ENCODE assay signal across 8 cellular contexts in genomic region chr11:66728760-66729385, GRCh38. TPM values are rescaled to one million over a fixed set of nuclear protein-coding genes. Genes with fewer than 3 reads are reported as not detected.
DNase-seq lines count a peak whose midpoint lies in the region; ATAC-seq and TF ChIP-seq lines count a peak whose summit lies in the region.

TSS of gene SPTBN2 (minus strand) at chr11:66729216. CDS start at chr11:66721240, 7,976 bp downstream.

- DNase-seq in activated T-cell treated with anti-CD3 and anti-CD28 coated beads, Interleukin-2, amount 50 U/mL, for 4 hours: no peak
- no peak for DNase-seq in activated T-cell treated with anti-CD3 and anti-CD28 coated beads, Interleukin-2, amount 50 U/mL, for 1 hour
- no peak for DNase-seq in SK-MEL-5 (ENCODE audit: low read depth, low spot score)
- no peak for DNase-seq in fibroblast of mammary gland (ENCODE audit: low read depth)
- peak in 34 of 56 donors; percentile 16 to 81 (median 50) for DNase-seq in nucleus accumbens (lab: John Stamatoyannopoulos, UW)

- H3K27me3 Mint-ChIP-seq in activated T-cell treated with anti-CD3 and anti-CD28 coated beads, Interleukin-2, amount 50 U/mL, for 4 hours (ENCODE audit: low read depth): peaks cover 57% of the 10 kb centered on the region

- no peaks in the 10 kb centered on the region for H3K36me3 Mint-ChIP-seq in activated T-cell treated with anti-CD3 and anti-CD28 coated beads, Interleukin-2, amount 50 U/mL, for 4 hours (ENCODE audit: insufficient read depth)

- H3K4me1 Mint-ChIP-seq in activated T-cell treated with anti-CD3 and anti-CD28 coated beads, Interleukin-2, amount 50 U/mL, for 4 hours (ENCODE audit: low read depth): peaks cover 16% of the 10 kb centered on the region

- H3K4me3 Mint-ChIP-seq in activated T-cell treated with anti-CD3 and anti-CD28 coated beads, Interleukin-2, amount 50 U/mL, for 4 hours: peak within 1 kb of the TSS; percentile 83

- no peak for ATAC-seq in activated T-cell treated with anti-CD3 and anti-CD28 coated beads, Interleukin-2, amount 50 U/mL, for 4 hours
- no peak for ATAC-seq in GM18520 (IDR thresholded peaks at IDR 0.05; ENCODE audit: unreplicated experiment)
- ATAC-seq in GM18867 (IDR thresholded peaks at IDR 0.05; ENCODE audit: unreplicated experiment): no peak
- ATAC-seq in GM21390 (IDR thresholded peaks at IDR 0.05; ENCODE audit: unreplicated experiment): no peak

- TF ChIP-seq CTCF in fibroblast of mammary gland (conservative IDR thresholded peaks at IDR 0.05; ENCODE audit: control insufficient read depth, insufficient read depth, low read depth, low read length): no peak

- peak within 1 kb of the TSS; percentile 4 for H3K4me3 ChIP-seq in fibroblast of mammary gland (ENCODE audit: control insufficient read depth, low read depth, low read length)

- no peaks in the 10 kb centered on the region for H3K9me3 Mint-ChIP-seq in activated T-cell treated with anti-CD3 and anti-CD28 coated beads, Interleukin-2, amount 50 U/mL, for 4 hours

- in situ Hi-C loops in SK-MEL-5 (cut with HindIII; ENCODE audit: low pct_unique_long_range_greater_than_20kb, low sequenced_read_pairs): no loop called here

RNA-seq across cellular contexts. Expression of gene SPTBN2, which starts in this region (rescaled TPM):
- under 1 TPM; 0.81 to 0.92 (median 0.82) TPM for total RNA-seq in activated T-cell treated with anti-CD3 and anti-CD28 coated beads, Interleukin-2, amount 50 U/mL, for 4 hours
- 19.5 and 23.3 TPM in 2 replicates for total RNA-seq in SK-MEL-5 (2014; rRNA removed; shearing (Covaris generic))
- 20.7 and 29.3 TPM in 2 replicates for polyA plus RNA-seq in SK-MEL-5 (2015; cell fraction: cytosol; rRNA removed)
- 27.8 and 49.5 TPM in 2 replicates for polyA plus RNA-seq in SK-MEL-5 (2015; cell fraction: nucleus; rRNA removed)

Comparison
In these comparisons a context has a peak if more than half of its experiments do, and no peak if none do; other contexts are left out.
1. RNA of gene SPTBN2 (total RNA-seq): 19.5 to 23.3 TPM in SK-MEL-5; 0.81 to 0.92 TPM in activated T-cell treated with anti-CD3 and anti-CD28 coated beads, Interleukin-2, amount 50 U/mL, for 4 hours; every median in the first group is over 10 times any median in the second.
2. DNase-seq: peak in nucleus accumbens (34 of 56); none in activated T-cell treated with anti-CD3 and anti-CD28 coated beads, Interleukin-2, amount 50 U/mL, for 4 hours (single experiment), activated T-cell treated with anti-CD3 and anti-CD28 coated beads, Interleukin-2, amount 50 U/mL, for 1 hour (single experiment), SK-MEL-5 (single experiment) and fibroblast of mammary gland (single experiment).